ENCODE assay signal across 1 cellular context in genomic region chr14:37566811-37567371, GRCh38.
A peak's percentile ranks its signal among the peaks of the same experiment; 100 is the strongest.
TF ChIP-seq lines count a peak whose summit lies in the region.

No MANE protein-coding gene starts in this region.

TF ChIP-seq in endothelial cell of umbilical vein, 7 proteins besides CTCF, POLR2A, EP300 and RAD21:
- TF ChIP-seq JUN (IDR thresholded peaks at IDR 0.05; ENCODE audit: borderline replicate concordance, insufficient read depth, insufficient read length, low read depth), result no peak
- TF ChIP-seq POLR2AphosphoS5 (IDR thresholded peaks at IDR 0.05; ENCODE audit: insufficient read depth, low read depth, low read length), result peak; percentile 18
